Comparison of ENCODE assay signal across 25 cellular contexts in genomic region chr19:54351474-54351873, GRCh38. TPM values are rescaled to one million over a fixed set of nuclear protein-coding genes. Genes with fewer than 3 reads are reported as not detected.
DNase-seq lines count a peak whose midpoint lies in the region; ATAC-seq and TF ChIP-seq lines count a peak whose summit lies in the region.
"Had no signal": no experiment of that assay in that cellular context is flagged by ENCODE, and none has a peak within 500 bp of the region (broad histone marks: within the 10 kb centered on the region; RNA-seq: fewer than 3 reads in every experiment).

No MANE protein-coding gene starts in this region.

- H3K27ac Mint-ChIP-seq in natural killer cell (peak overlapping the region; percentile 9 to 70), memory B cell (peak overlapping the region; percentile 84)
- H3K27ac Mint-ChIP-seq in natural killer cell treated with Interleukin-12 subunit alpha and Interleukin-12 subunit beta and Interleukin-15 and Interleukin-18, amount 100 ng/mL, for 72 hours = no peak overlapping the region
- no peak overlapping the region for H3K27ac Mint-ChIP-seq in stimulated activated naive B cell treated with anti-CD40 and anti-IgM and Interleukin-4, amounts not matched to agents 10 μg/mL and 1 μg/mL and 100 μg/mL, for 72 hours
- H3K27ac Mint-ChIP-seq: GM23338 had no signal

- no peak overlapping the region for H2AFZ ChIP-seq in OCI-LY7 (ENCODE audit: low read length)
- H2AFZ ChIP-seq: GM23338, PC-9 had no signal

- TF ChIP-seq CTCF in natural killer cell (IDR thresholded peaks at IDR 0.05) (no peak), OCI-LY7 (conservative IDR thresholded peaks at IDR 0.05; ENCODE audit: low read length) (no peak)

- H3K27ac ChIP-seq in OCI-LY7 (ENCODE audit: low read depth, low read length, poor library complexity, severe bottlenecking) (no peak overlapping the region), aorta (ENCODE audit: low read depth in 1 of 2, low read length in 2 of 2) (no peak overlapping the region)
- H3K27ac ChIP-seq: PC-9, RWPE1 had no signal

- no peak overlapping the region for H3K4me3 ChIP-seq in OCI-LY7 (ENCODE audit: low read depth, low read length, poor library complexity, severe bottlenecking)
- H3K4me3 ChIP-seq in aorta (ENCODE audit: low read length in 2 of 2) = no peak overlapping the region
- H3K4me3 ChIP-seq: GM23338, PC-9 had no signal

- H3K4me1 Mint-ChIP-seq in natural killer cell (peaks cover 0 to 31% of the 10 kb centered on the region in 2 donors), memory B cell (peaks cover 36% of the 10 kb centered on the region)
- peaks cover 5 to 18% of the 10 kb centered on the region in 2 donors for H3K4me1 Mint-ChIP-seq in natural killer cell treated with Interleukin-12 subunit alpha and Interleukin-12 subunit beta and Interleukin-15 and Interleukin-18, amount 100 ng/mL, for 72 hours (ENCODE audit: low read depth in 2 of 2)
- peaks cover 50 to 66% of the 10 kb centered on the region in 2 donors for H3K4me1 Mint-ChIP-seq in stimulated activated naive B cell treated with anti-CD40 and anti-IgM and Interleukin-4, amounts not matched to agents 10 μg/mL and 1 μg/mL and 100 μg/mL, for 72 hours
- H3K4me1 Mint-ChIP-seq: GM23338 had no signal

- H3K9me3 Mint-ChIP-seq in natural killer cell (no peaks in the 10 kb centered on the region), memory B cell (no peaks in the 10 kb centered on the region)
- no peaks in the 10 kb centered on the region for H3K9me3 Mint-ChIP-seq in natural killer cell treated with Interleukin-12 subunit alpha and Interleukin-12 subunit beta and Interleukin-15 and Interleukin-18, amount 100 ng/mL, for 72 hours
- no peaks in the 10 kb centered on the region for H3K9me3 Mint-ChIP-seq in stimulated activated naive B cell treated with anti-CD40 and anti-IgM and Interleukin-4, amounts not matched to agents 10 μg/mL and 1 μg/mL and 100 μg/mL, for 72 hours

- no TSS peak for BruUV-seq in OCI-LY7 (replicated peaks; lab: Mats Ljungman, UMichigan)

- H3K27me3 Mint-ChIP-seq in natural killer cell (ENCODE audit: low read depth in 2 of 2) (peaks cover 0 to 16% of the 10 kb centered on the region in 2 donors), memory B cell (peaks cover 6% of the 10 kb centered on the region)
- H3K27me3 Mint-ChIP-seq in natural killer cell treated with Interleukin-12 subunit alpha and Interleukin-12 subunit beta and Interleukin-15 and Interleukin-18, amount 100 ng/mL, for 72 hours = peaks cover 13 to 23% of the 10 kb centered on the region in 2 donors
- peaks cover 7 to 9% of the 10 kb centered on the region in 2 donors for H3K27me3 Mint-ChIP-seq in stimulated activated naive B cell treated with anti-CD40 and anti-IgM and Interleukin-4, amounts not matched to agents 10 μg/mL and 1 μg/mL and 100 μg/mL, for 72 hours

- H3K9me3 ChIP-seq in OCI-LY7 (ENCODE audit: low read length) (no peaks in the 10 kb centered on the region), aorta (ENCODE audit: control insufficient read depth, low read length) (no peaks in the 10 kb centered on the region)
- H3K9me3 ChIP-seq: Caco-2, SK-N-SH had no signal

- CTCF ChIA-PET in OCI-LY7 (lab: Charles Lee; ENCODE audit: unreplicated experiment) = no interaction called here

- peak overlapping the region; percentile 8; the same call in 1 of the 2 replicates for H3K4me2 ChIP-seq in OCI-LY7 (ENCODE audit: low read length)
- H3K4me2 ChIP-seq: GM23338, PC-9, SK-N-SH had no signal

- no peaks in the 10 kb centered on the region for H3K36me3 ChIP-seq in OCI-LY7 (ENCODE audit: insufficient read depth, low read length)
- H3K36me3 ChIP-seq in aorta (ENCODE audit: control insufficient read depth in 1 of 2, insufficient read depth in 2 of 2, low read length in 1 of 2) = no peaks in the 10 kb centered on the region

- H4K20me1 ChIP-seq in OCI-LY7 (ENCODE audit: insufficient read depth, low read length) = no peaks in the 10 kb centered on the region

- DNase-seq in natural killer cell (no peak), OCI-LY7 (ENCODE audit: low spot score) (no peak), memory B cell (ENCODE audit: low spot score in 2 of 2) (no peak), NCI-H1930 (lab: John Stamatoyannopoulos, UW) (no peak), aorta (no peak)
- DNase-seq in natural killer cell treated with Interleukin-12 subunit alpha and Interleukin-12 subunit beta and Interleukin-15 and Interleukin-18, amount 100 ng/mL, for 72 hours (ENCODE audit: low spot score) = no peak
- no peak for DNase-seq in stimulated activated naive B cell treated with anti-CD40 and anti-IgM and Interleukin-4, amounts not matched to agents 10 μg/mL and 1 μg/mL and 100 μg/mL, for 72 hours
- DNase-seq: AML-193, Caco-2, DMS 273 treated with DMSO at 0.1 percent for 48 hours, Kasumi-1, NCI-H1417, NCI-H1694 treated with DMSO at 0.1 percent for 48 hours, NCI-H446, NCI-H526, PC-9, SIG-M5, SK-N-SH had no signal

- intact Hi-C loops in natural killer cell (cut with micrococcal nuclease) (loop anchor here (5.0 kb wide), 1 partner anchor 36 kb away; no protein-coding TSS in a partner anchor), OCI-LY7 (cut with micrococcal nuclease; ENCODE audit: unreplicated experiment) (no loop called here), aorta (cut with DNase I) (no loop called here)

- H3K36me3 Mint-ChIP-seq in natural killer cell (no peaks in the 10 kb centered on the region), memory B cell (peaks cover 6% of the 10 kb centered on the region)
- H3K36me3 Mint-ChIP-seq in natural killer cell treated with Interleukin-12 subunit alpha and Interleukin-12 subunit beta and Interleukin-15 and Interleukin-18, amount 100 ng/mL, for 72 hours = no peaks in the 10 kb centered on the region
- H3K36me3 Mint-ChIP-seq in stimulated activated naive B cell treated with anti-CD40 and anti-IgM and Interleukin-4, amounts not matched to agents 10 μg/mL and 1 μg/mL and 100 μg/mL, for 72 hours = peaks cover 7 to 9% of the 10 kb centered on the region in 2 donors

- POLR2A ChIA-PET in OCI-LY7 (lab: Charles Lee) = no interaction called here

- no peaks in the 10 kb centered on the region for H3K27me3 ChIP-seq in aorta (ENCODE audit: control insufficient read depth in 1 of 2, insufficient read depth in 2 of 2, low read length in 1 of 2)

- H3K79me2 ChIP-seq in OCI-LY7 (ENCODE audit: insufficient read depth, low read depth, low read length) = no peaks in the 10 kb centered on the region

- no peaks in the 10 kb centered on the region for H3K9me2 ChIP-seq in OCI-LY7 (ENCODE audit: insufficient read depth, low read length)
- H3K9me2 ChIP-seq: SK-N-SH had no signal

- peaks cover 31% of the 10 kb centered on the region for H3K4me1 ChIP-seq in OCI-LY7 (ENCODE audit: insufficient read depth, low read length, poor library complexity, severe bottlenecking)
- no peaks in the 10 kb centered on the region for H3K4me1 ChIP-seq in aorta (ENCODE audit: control insufficient read depth in 1 of 2, insufficient read depth in 2 of 2, low read length in 2 of 2)
- H3K4me1 ChIP-seq: Caco-2 had no signal

- ATAC-seq in natural killer cell (no peak), memory B cell (ENCODE audit: low read depth) (no peak), GM21619 (IDR thresholded peaks at IDR 0.05; ENCODE audit: unreplicated experiment) (no peak), aorta (ENCODE audit: low FRiP score) (no peak)
- ATAC-seq in natural killer cell treated with Interleukin-12 subunit alpha and Interleukin-12 subunit beta and Interleukin-15 and Interleukin-18, amount 100 ng/mL, for 72 hours = no peak
- peak; percentile 60 to 69 for ATAC-seq in stimulated activated naive B cell treated with anti-CD40 and anti-IgM and Interleukin-4, amounts not matched to agents 10 μg/mL and 1 μg/mL and 100 μg/mL, for 72 hours (replicated peaks)
- ATAC-seq: GM23338, HCT116 had no signal

- 33 to 40% methylated on average over 2 of the region's 2 CpGs for WGBS in aorta, 2 donors

- H3K4me3 Mint-ChIP-seq in natural killer cell (no peak overlapping the region), memory B cell (peak overlapping the region; percentile 53)
- no peak overlapping the region for H3K4me3 Mint-ChIP-seq in natural killer cell treated with Interleukin-12 subunit alpha and Interleukin-12 subunit beta and Interleukin-15 and Interleukin-18, amount 100 ng/mL, for 72 hours
- no peak overlapping the region for H3K4me3 Mint-ChIP-seq in stimulated activated naive B cell treated with anti-CD40 and anti-IgM and Interleukin-4, amounts not matched to agents 10 μg/mL and 1 μg/mL and 100 μg/mL, for 72 hours
- H3K4me3 Mint-ChIP-seq: GM23338 had no signal

RNA-seq across cellular contexts. Expression of gene LILRA4, which starts 12.5 kb away (rescaled TPM):
- total RNA-seq in natural killer cell (1 to 10 TPM in 2 of 3 donors, not detected in 1; 2.0 to 2.4 TPM), OCI-LY7 (2022) (not detected in 2 replicates), aorta (not detected)
- total RNA-seq in natural killer cell treated with Interleukin-12 subunit alpha and Interleukin-12 subunit beta and Interleukin-15 and Interleukin-18, amount 100 ng/mL, for 72 hours = not detected
- not detected in 2 replicates for total RNA-seq in OCI-LY7 (2014; rRNA removed; shearing (Covaris generic))
- polyA plus RNA-seq in aorta = not detected
- total RNA-seq: A172, Caco-2, GM23338, MCF 10A, PC-9 had no signal
- polyA plus RNA-seq: AG04450, GM23338, SK-N-SH had no signal

RNA-seq across cellular contexts. Expression of gene LAIR1, which starts 13.3 kb away (rescaled TPM):
- total RNA-seq in natural killer cell = 100 to 1,000 TPM; 117 to 163 (median 156) TPM
- total RNA-seq in natural killer cell treated with Interleukin-12 subunit alpha and Interleukin-12 subunit beta and Interleukin-15 and Interleukin-18, amount 100 ng/mL, for 72 hours = 10 to 100 TPM; 40.5 to 60.2 TPM
- total RNA-seq in OCI-LY7 (2014; rRNA removed; shearing (Covaris generic)) = not detected in 2 replicates
- 3.9 and 4.3 TPM in 2 replicates for total RNA-seq in OCI-LY7 (2022)
- total RNA-seq in aorta = 10 to 100 TPM; 27.4 to 78.4 TPM
- 10 to 100 TPM in 1 of 2 donors, 1 to 10 TPM in 1; 2.1 to 17.2 TPM for polyA plus RNA-seq in aorta
- total RNA-seq: A172, Caco-2, MCF 10A, PC-9 had no signal
- polyA plus RNA-seq: AG04450, SK-N-SH had no signal

RNA-seq across cellular contexts. Expression of gene LILRA5, which starts 38.5 kb away (rescaled TPM):
- total RNA-seq in natural killer cell (10 to 100 TPM in 2 of 3 donors, 1 to 10 TPM in 1; 3.4 to 22.3 (median 11.1) TPM), OCI-LY7 (2022) (not detected in 2 replicates), aorta (10 to 100 TPM in 1 of 2 donors, 1 to 10 TPM in 1; 5.5 to 10.8 TPM)
- total RNA-seq in natural killer cell treated with Interleukin-12 subunit alpha and Interleukin-12 subunit beta and Interleukin-15 and Interleukin-18, amount 100 ng/mL, for 72 hours = not detected
- total RNA-seq in OCI-LY7 (2014; rRNA removed; shearing (Covaris generic)) = not detected in 2 replicates
- 1 to 10 TPM; 1.7 to 3.5 TPM for polyA plus RNA-seq in aorta
- total RNA-seq: A172, Caco-2, GM23338, MCF 10A, PC-9 had no signal
- polyA plus RNA-seq: AG04450, GM23338, SK-N-SH had no signal

Comparison
In these comparisons a context has a peak if more than half of its experiments do, and no peak if none do; other contexts are left out.
1. H3K27ac Mint-ChIP-seq: peak in natural killer cell (2 of 2) and memory B cell (single experiment); none in natural killer cell treated with Interleukin-12 subunit alpha and Interleukin-12 subunit beta and Interleukin-15 and Interleukin-18, amount 100 ng/mL, for 72 hours (0 of 2) and stimulated activated naive B cell treated with anti-CD40 and anti-IgM and Interleukin-4, amounts not matched to agents 10 μg/mL and 1 μg/mL and 100 μg/mL, for 72 hours (single experiment).
2. RNA of gene LILRA5, which starts 38.5 kb away (total RNA-seq): 3.4 to 22.3 TPM in natural killer cell and 5.5 to 10.8 TPM in aorta; not detected in natural killer cell treated with Interleukin-12 subunit alpha and Interleukin-12 subunit beta and Interleukin-15 and Interleukin-18, amount 100 ng/mL, for 72 hours and not detected in OCI-LY7; every median in the first group is over 4 times any median in the second.
3. ATAC-seq: peak in stimulated activated naive B cell treated with anti-CD40 and anti-IgM and Interleukin-4, amounts not matched to agents 10 μg/mL and 1 μg/mL and 100 μg/mL, for 72 hours (2 of 2); none in natural killer cell (0 of 3), natural killer cell treated with Interleukin-12 subunit alpha and Interleukin-12 subunit beta and Interleukin-15 and Interleukin-18, amount 100 ng/mL, for 72 hours (0 of 2), memory B cell (single experiment), GM21619 (single experiment) and aorta (single experiment).
4. RNA of gene LAIR1, which starts 13.3 kb away (total RNA-seq): 117 to 163 TPM in natural killer cell, 27.4 to 78.4 TPM in aorta and 40.5 to 60.2 TPM in natural killer cell treated with Interleukin-12 subunit alpha and Interleukin-12 subunit beta and Interleukin-15 and Interleukin-18, amount 100 ng/mL, for 72 hours; 3.9 to 4.3 TPM in OCI-LY7; every median in the first group is over 4 times any median in the second.